26 cellular contexts compared by ENCODE assay signal in the genomic region with DNA sequence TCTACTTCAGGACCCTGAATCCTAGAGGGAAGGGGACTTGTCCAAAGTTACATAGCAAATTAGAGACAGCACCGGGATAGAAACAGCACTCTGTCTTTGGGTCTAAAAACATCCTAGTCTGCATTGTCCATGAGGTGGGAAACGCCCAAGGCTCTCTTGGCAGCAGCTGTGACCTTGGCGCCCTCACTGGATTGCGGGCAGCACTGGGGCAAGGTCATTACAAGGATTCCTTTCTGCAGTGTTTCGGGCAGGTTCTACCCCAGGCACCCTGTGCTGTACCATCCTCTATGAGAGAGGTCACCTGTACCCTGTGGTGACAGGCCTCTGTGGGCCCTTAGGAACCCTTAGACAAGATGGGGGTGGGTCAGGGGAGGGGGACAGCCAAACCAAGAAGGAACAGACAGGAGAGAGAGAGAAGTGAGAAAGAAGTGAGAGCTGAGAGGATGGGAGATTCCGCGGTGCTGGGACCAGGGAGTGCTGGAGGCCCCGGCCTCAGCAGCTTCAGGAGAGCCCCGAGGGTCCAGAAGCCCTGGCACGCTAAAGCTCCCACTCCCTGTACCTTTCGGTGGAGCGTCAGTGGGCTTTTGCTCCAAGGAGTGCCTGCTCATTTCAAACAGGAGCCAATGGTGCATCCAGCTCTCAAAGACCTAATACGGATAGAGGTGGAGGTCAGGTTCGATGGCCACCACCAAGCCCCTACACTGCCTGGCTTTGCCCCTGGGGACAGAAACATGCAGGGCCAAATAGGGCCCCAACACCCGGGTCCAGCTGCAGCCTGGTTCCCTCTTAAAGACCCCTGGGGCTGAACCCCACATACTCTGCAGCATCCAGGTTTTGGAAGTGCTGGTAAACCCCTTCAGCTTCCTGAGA. TPM values are rescaled to one million over a fixed set of nuclear protein-coding genes. Genes with fewer than 3 reads are reported as not detected.
A peak's percentile ranks its signal among the peaks of the same experiment; 100 is the strongest.
DNase-seq lines count a peak whose midpoint lies in the region; ATAC-seq and TF ChIP-seq lines count a peak whose summit lies in the region.
"Had no signal": no experiment of that assay in that cellular context is flagged by ENCODE, and none has a peak within 500 bp of the region (broad histone marks: within the 10 kb centered on the region; RNA-seq: fewer than 3 reads in every experiment).

No MANE protein-coding gene starts in this region.

- H3K27ac Mint-ChIP-seq in mesothelial cell of epicardium, result no peak overlapping the region
- H3K27ac Mint-ChIP-seq: activated CD4-positive, alpha-beta memory T cell treated with anti-CD3 and anti-CD28 coated beads for 36 hours; HFFc6; WTC11 had no signal

- peak; percentile 59 for ATAC-seq in Right ventricle myocardium superior (ENCODE audit: poor library complexity)
- ATAC-seq in left cardiac atrium, result no peak
- ATAC-seq in upper lobe of right lung, result no peak
- ATAC-seq: gastroesophageal sphincter, K562, sciatic nerve, WTC11 had no signal

- H3K36me3 ChIP-seq in upper lobe of right lung (peaks cover 97% of the 10 kb centered on the region), brain microvascular endothelial cell (replicated peaks) (peaks cover 8% of the 10 kb centered on the region)

- H3K27me3 Mint-ChIP-seq in mesothelial cell of epicardium (ENCODE audit: low read depth), result no peaks in the 10 kb centered on the region
- H3K27me3 Mint-ChIP-seq: activated CD4-positive, alpha-beta memory T cell treated with anti-CD3 and anti-CD28 coated beads for 36 hours had no signal

- H3K27ac ChIP-seq in dorsolateral prefrontal cortex (peak overlapping the region in 30 of 59 donors; percentile 2 to 83 (median 34)), upper lobe of right lung (peak overlapping the region; percentile 11), brain microvascular endothelial cell (no peak overlapping the region)
- H3K27ac ChIP-seq: A549, breast epithelium, gastroesophageal sphincter, GM23248, left ventricle myocardium inferior had no signal

- in situ Hi-C loops in brain microvascular endothelial cell (cut with HindIII; ENCODE audit: low pct_ligation_motif_present, low sequenced_read_pairs), result no loop called here

- H3K4me1 ChIP-seq in upper lobe of right lung, result peaks cover 20% of the 10 kb centered on the region
- H3K4me1 ChIP-seq: A549, breast epithelium, Caco-2 had no signal

- TF ChIP-seq CTCF in dorsolateral prefrontal cortex (IDR thresholded peaks at IDR 0.05 in 54 of 56, conservative IDR thresholded peaks at IDR 0.05 in 2 of 56; ENCODE audit: low read depth in 1 of 56, partially characterized antibody in 56 of 56) (no peak), upper lobe of right lung (IDR thresholded peaks at IDR 0.05) (no peak), mesothelial cell of epicardium (IDR thresholded peaks at IDR 0.05; ENCODE audit: unreplicated experiment) (no peak), brain microvascular endothelial cell (IDR thresholded peaks at IDR 0.05; ENCODE audit: low read depth, low read length, missing control alignments) (no peak)

- no peaks in the 10 kb centered on the region for H3K4me1 Mint-ChIP-seq in mesothelial cell of epicardium

- no peaks in the 10 kb centered on the region for H3K9me3 Mint-ChIP-seq in mesothelial cell of epicardium
- H3K9me3 Mint-ChIP-seq: activated CD4-positive, alpha-beta memory T cell treated with anti-CD3 and anti-CD28 coated beads for 36 hours; HFFc6; WTC11 had no signal

- intact Hi-C loops in Right ventricle myocardium superior (cut with DNase I), result loop anchor here (5.0 kb wide), 1 partner anchor 33 kb away; no protein-coding TSS in a partner anchor
- intact Hi-C loops in left cardiac atrium (cut with DNase I), result no loop called here
- intact Hi-C loops in dorsolateral prefrontal cortex (cut with DNase I), result no loop called here
- intact Hi-C loops in upper lobe of right lung (cut with DNase I), result no loop called here

- peaks cover 14% of the 10 kb centered on the region for H3K36me3 Mint-ChIP-seq in mesothelial cell of epicardium

- no peaks in the 10 kb centered on the region for H3K9me3 ChIP-seq in upper lobe of right lung
- H3K9me3 ChIP-seq: A549, breast epithelium, Caco-2, gastroesophageal sphincter, left ventricle myocardium inferior had no signal

- peak; percentile 44 for TF ChIP-seq POLR2A in GM19099 (IDR thresholded peaks at IDR 0.05; ENCODE audit: extremely low read depth, insufficient read length, low read depth)

- no peak overlapping the region for H3K4me3 ChIP-seq in dorsolateral prefrontal cortex
- H3K4me3 ChIP-seq in upper lobe of right lung, result no peak overlapping the region
- no peak overlapping the region for H3K4me3 ChIP-seq in brain microvascular endothelial cell (ENCODE audit: low read depth, low read length)
- H3K4me3 ChIP-seq: A549, breast epithelium, gastroesophageal sphincter, GM23248, K562, left ventricle myocardium inferior had no signal

- DNase-seq in Right ventricle myocardium superior, result no peak
- DNase-seq in left cardiac atrium, result no peak
- DNase-seq in dorsolateral prefrontal cortex, result no peak
- DNase-seq in upper lobe of right lung, result no peak
- no peak for DNase-seq in mesothelial cell of epicardium (ENCODE audit: low spot score in 2 of 2, unreplicated experiment in 2 of 2)
- DNase-seq in SHP77 treated with DMSO at 0.1 percent for 48 hours (lab: John Stamatoyannopoulos, UW), result no peak
- DNase-seq in brain microvascular endothelial cell, result no peak
- DNase-seq: activated CD4-positive, alpha-beta memory T cell treated with anti-CD3 and anti-CD28 coated beads for 36 hours; Caco-2; cortex of kidney; DMS79 treated with DMSO at 0.1 percent for 48 hours; GM23248; HFFc6; hypothalamus; left ventricle myocardium inferior; NCI-H1436 treated with DMSO at 0.1 percent for 48 hours; NCI-H446 treated with DMSO at 0.1 percent for 48 hours; T1000; trophoblast cell had no signal

- H3K27me3 ChIP-seq in dorsolateral prefrontal cortex, result no peaks in the 10 kb centered on the region
- H3K27me3 ChIP-seq in upper lobe of right lung, result no peaks in the 10 kb centered on the region
- no peaks in the 10 kb centered on the region for H3K27me3 ChIP-seq in brain microvascular endothelial cell (replicated peaks)
- H3K27me3 ChIP-seq: breast epithelium, gastroesophageal sphincter had no signal

- no peak overlapping the region for H3K4me3 Mint-ChIP-seq in mesothelial cell of epicardium
- H3K4me3 Mint-ChIP-seq: activated CD4-positive, alpha-beta memory T cell treated with anti-CD3 and anti-CD28 coated beads for 36 hours; HFFc6; WTC11 had no signal

RNA-seq across cellular contexts. Expression of gene CD74, which starts 8.4 kb away (rescaled TPM):
- total RNA-seq in Right ventricle myocardium superior (263 TPM), left cardiac atrium (100 to 1,000 TPM; 255 to 433 TPM), dorsolateral prefrontal cortex (100 to 1,000 TPM in 114 of 120 experiments, 10 to 100 TPM in 6; 51.8 to 687 (median 224) TPM), upper lobe of right lung (2,961 TPM), mesothelial cell of epicardium (16.1 to 17.1 TPM (median 16.9 TPM) in 3 replicates)
- total RNA-seq: GM23248 had no signal

RNA-seq across cellular contexts. Expression of gene RPS14, which starts 45.2 kb away (rescaled TPM):
- 1,133 TPM for total RNA-seq in Right ventricle myocardium superior
- total RNA-seq in left cardiac atrium, result 1,000 to 10,000 TPM; 1,239 to 1,275 TPM
- total RNA-seq in dorsolateral prefrontal cortex, result 100 to 1,000 TPM; 441 to 866 (median 635) TPM
- total RNA-seq in upper lobe of right lung, result 1,578 TPM
- total RNA-seq in mesothelial cell of epicardium, result 2,586 to 2,705 TPM (median 2,627 TPM) in 3 replicates

RNA-seq across cellular contexts. Expression of gene TCOF1, which starts 46.9 kb away (rescaled TPM):
- total RNA-seq in Right ventricle myocardium superior (17.3 TPM), left cardiac atrium (10 to 100 TPM; 17.4 to 18.5 TPM), dorsolateral prefrontal cortex (10 to 100 TPM; 26.4 to 51.1 (median 35.9) TPM), upper lobe of right lung (31.1 TPM), mesothelial cell of epicardium (53.7 to 58.8 TPM (median 55.7 TPM) in 3 replicates)
